In genomic region chr7:80604436-80604835, GRCh38 we compare ENCODE assay signal across 18 cellular contexts. TPM values are rescaled to one million over a fixed set of nuclear protein-coding genes. Genes with fewer than 3 reads are reported as not detected.
A peak's percentile ranks its signal among the peaks of the same experiment; 100 is the strongest.
DNase-seq lines count a peak whose midpoint lies in the region; ATAC-seq, FAIRE-seq and TF ChIP-seq lines count a peak whose summit lies in the region.
"Had no signal": no experiment of that assay in that cellular context is flagged by ENCODE, and none has a peak within 500 bp of the region (broad histone marks: within the 10 kb centered on the region; RNA-seq: fewer than 3 reads in every experiment).

No MANE protein-coding gene starts in this region.

- no peak overlapping the region for H3K27ac Mint-ChIP-seq in activated naive CD8-positive, alpha-beta T cell treated with anti-CD3 and anti-CD28 coated beads for 36 hours
- H3K27ac Mint-ChIP-seq in neural progenitor cell, result no peak overlapping the region
- H3K27ac Mint-ChIP-seq: B cell; CD4-positive, alpha-beta T cell; T-cell had no signal

- no peak overlapping the region for H3K27ac ChIP-seq in upper lobe of right lung
- no peak overlapping the region for H3K27ac ChIP-seq in neural progenitor cell
- H3K27ac ChIP-seq: HL-60, SK-N-MC had no signal

- no peaks in the 10 kb centered on the region for H3K4me1 ChIP-seq in upper lobe of right lung
- no peaks in the 10 kb centered on the region for H3K4me1 ChIP-seq in neural progenitor cell

- peak; percentile 88 for ATAC-seq in Right ventricle myocardium inferior
- peak; percentile 47 for ATAC-seq in upper lobe of right lung
- ATAC-seq: T-cell had no signal

- H3K9me3 ChIP-seq in upper lobe of right lung (no peaks in the 10 kb centered on the region), neural progenitor cell (ENCODE audit: low read depth) (no peaks in the 10 kb centered on the region)

- H2AFZ ChIP-seq in neural progenitor cell (replicated peaks), result no peak overlapping the region

- H3F3A ChIP-seq in neural progenitor cell (ENCODE audit: low read depth), result no peaks in the 10 kb centered on the region

- H3K27me3 Mint-ChIP-seq in activated naive CD8-positive, alpha-beta T cell treated with anti-CD3 and anti-CD28 coated beads for 36 hours, result peaks cover 11% of the 10 kb centered on the region
- peaks cover 4% of the 10 kb centered on the region for H3K27me3 Mint-ChIP-seq in neural progenitor cell (ENCODE audit: insufficient read depth, low read depth)
- H3K27me3 Mint-ChIP-seq: B cell; CD4-positive, alpha-beta T cell; T-cell had no signal

- no peak overlapping the region for H3K9ac ChIP-seq in neural progenitor cell

- no peaks in the 10 kb centered on the region for H3K79me2 ChIP-seq in neural progenitor cell (ENCODE audit: low read depth)

- H3K4me3 Mint-ChIP-seq in activated naive CD8-positive, alpha-beta T cell treated with anti-CD3 and anti-CD28 coated beads for 36 hours, result no peak overlapping the region
- H3K4me3 Mint-ChIP-seq in neural progenitor cell, result no peak overlapping the region
- H3K4me3 Mint-ChIP-seq: B cell; CD4-positive, alpha-beta T cell; T-cell had no signal

- TF ChIP-seq CTCF in upper lobe of right lung (IDR thresholded peaks at IDR 0.05), result no peak
- TF ChIP-seq CTCF in neural progenitor cell (IDR thresholded peaks at IDR 0.05), result no peak

- no peaks in the 10 kb centered on the region for H3K36me3 Mint-ChIP-seq in activated naive CD8-positive, alpha-beta T cell treated with anti-CD3 and anti-CD28 coated beads for 36 hours
- H3K36me3 Mint-ChIP-seq in neural progenitor cell, result no peaks in the 10 kb centered on the region
- H3K36me3 Mint-ChIP-seq: T-cell had no signal

- no peaks in the 10 kb centered on the region for H3K4me1 Mint-ChIP-seq in activated naive CD8-positive, alpha-beta T cell treated with anti-CD3 and anti-CD28 coated beads for 36 hours
- no peaks in the 10 kb centered on the region for H3K4me1 Mint-ChIP-seq in neural progenitor cell
- H3K4me1 Mint-ChIP-seq: B cell, T-cell had no signal

- DNase-seq in Right ventricle myocardium inferior (ENCODE audit: missing footprints) (no peak), cardiac septum (ENCODE audit: low spot score) (no peak), dermis microvascular lymphatic vessel endothelial cell (ENCODE audit: low read depth in 2 of 2) (peak; percentile 21 to 42), upper lobe of right lung (no peak), neural progenitor cell (ENCODE audit: low spot score) (no peak)
- no peak for DNase-seq in activated naive CD8-positive, alpha-beta T cell treated with anti-CD3 and anti-CD28 coated beads for 36 hours
- DNase-seq: Calu3; CD4-positive, alpha-beta T cell; GOT3; KG1; NCI-H1417 treated with DMSO at 0.1 percent for 48 hours; NCI-H510A; OCI-M1; T-cell had no signal

- H3K27me3 ChIP-seq in upper lobe of right lung (no peaks in the 10 kb centered on the region), neural progenitor cell (no peaks in the 10 kb centered on the region)

- intact Hi-C loops in Right ventricle myocardium inferior (cut with DNase I) (loop anchor here (5.0 kb wide), 2 partner anchors 53 to 107 kb away; no protein-coding TSS in a partner anchor), cardiac septum (cut with DNase I) (loop anchor here (5.0 kb wide), 1 partner anchor 33 kb away; the partner anchor contains the start of gene CD36), upper lobe of right lung (cut with DNase I) (no loop called here)

- H3K9me3 Mint-ChIP-seq in activated naive CD8-positive, alpha-beta T cell treated with anti-CD3 and anti-CD28 coated beads for 36 hours, result no peaks in the 10 kb centered on the region
- no peaks in the 10 kb centered on the region for H3K9me3 Mint-ChIP-seq in neural progenitor cell
- H3K9me3 Mint-ChIP-seq: CD4-positive, alpha-beta T cell had no signal

- no peaks in the 10 kb centered on the region for H4K20me1 ChIP-seq in neural progenitor cell (ENCODE audit: low read depth)

- H3K4me3 ChIP-seq in upper lobe of right lung (no peak overlapping the region), neural progenitor cell (no peak overlapping the region)
- H3K4me3 ChIP-seq: SK-N-MC had no signal

- FAIRE-seq in islet of Langerhans (lab: Jason Lieb, UNC), result peak; percentile 33

- H3K4me2 ChIP-seq in neural progenitor cell, result no peak overlapping the region

- H3K36me3 ChIP-seq in upper lobe of right lung, result no peaks in the 10 kb centered on the region
- H3K36me3 ChIP-seq in neural progenitor cell, result no peaks in the 10 kb centered on the region

RNA-seq across cellular contexts. Expression of gene CD36, which starts 34.0 kb away (rescaled TPM):
- 1,230 TPM for total RNA-seq in Right ventricle myocardium inferior
- total RNA-seq in cardiac septum, result 717 TPM
- total RNA-seq in dermis microvascular lymphatic vessel endothelial cell, result 151 and 259 TPM in 2 replicates
- total RNA-seq in upper lobe of right lung, result 115 TPM
- not detected for total RNA-seq in activated naive CD8-positive, alpha-beta T cell treated with anti-CD3 and anti-CD28 coated beads for 36 hours
- total RNA-seq in neural progenitor cell (ENCODE audit: low replicate concordance), result 0.34 and 1.6 TPM in 2 replicates
- total RNA-seq: Calu3 had no signal

Comparison
In these comparisons a context has a peak if more than half of its experiments do, and no peak if none do; other contexts are left out.
1. DNase-seq: peak in dermis microvascular lymphatic vessel endothelial cell (2 of 2); none in Right ventricle myocardium inferior (single experiment), cardiac septum (single experiment), upper lobe of right lung (single experiment), activated naive CD8-positive, alpha-beta T cell treated with anti-CD3 and anti-CD28 coated beads for 36 hours (single experiment) and neural progenitor cell (single experiment).
2. RNA of gene CD36, which starts 34.0 kb away (total RNA-seq): 1,230 TPM in Right ventricle myocardium inferior (single experiment), 717 TPM in cardiac septum (single experiment), 151 to 259 TPM in dermis microvascular lymphatic vessel endothelial cell and 115 TPM in upper lobe of right lung (single experiment); 0.34 to 1.6 TPM in neural progenitor cell and not detected in activated naive CD8-positive, alpha-beta T cell treated with anti-CD3 and anti-CD28 coated beads for 36 hours; every median in the first group is over 10 times any median in the second.